Comparison of ENCODE assay signal across 16 cellular contexts in genomic region chr5:67030289-67031069, GRCh38.
A peak's percentile ranks its signal among the peaks of the same experiment; 100 is the strongest.
DNase-seq lines count a peak whose midpoint lies in the region; ATAC-seq and TF ChIP-seq lines count a peak whose summit lies in the region.
"Had no signal": no experiment of that assay in that cellular context is flagged by ENCODE, and none has a peak within 500 bp of the region (broad histone marks: within the 10 kb centered on the region; RNA-seq: fewer than 3 reads in every experiment).

No MANE protein-coding gene starts in this region.

- no peak for TF ChIP-seq CTCF in HFFc6 (IDR thresholded peaks at IDR 0.05)
- no peak for TF ChIP-seq CTCF in psoas muscle (IDR thresholded peaks at IDR 0.05)
- no peak for TF ChIP-seq CTCF in coronary artery (IDR thresholded peaks at IDR 0.05)
- TF ChIP-seq CTCF in WTC11 (IDR thresholded peaks at IDR 0.05): no peak

- no peak overlapping the region for H3K9ac ChIP-seq in endocrine pancreas (ENCODE audit: control insufficient read depth, insufficient read depth, low read length)

- H3K9me3 Mint-ChIP-seq in HFFc6 (no peaks in the 10 kb centered on the region), WTC11 (no peaks in the 10 kb centered on the region)
- H3K9me3 Mint-ChIP-seq: naive B cell, T-cell had no signal

- POLR2A ChIA-PET in WTC11 (lab: Charles Lee): no interaction called here

- H3K4me3 Mint-ChIP-seq in HFFc6 (no peak overlapping the region), WTC11 (no peak overlapping the region)
- H3K4me3 Mint-ChIP-seq: naive B cell, T-cell had no signal

- H3K27me3 Mint-ChIP-seq in HFFc6 (ENCODE audit: insufficient read depth) (peaks cover 3% of the 10 kb centered on the region; the same call in 1 of the 2 replicates), WTC11 (ENCODE audit: low read depth) (no peaks in the 10 kb centered on the region)
- H3K27me3 Mint-ChIP-seq: naive B cell, T-cell had no signal

- WGBS in psoas muscle, 3 donors: 13 to 28% (median 19%) methylated on average over 2 of the region's 2 CpGs

- H3K27ac Mint-ChIP-seq in HFFc6 (peak overlapping the region; percentile 64), WTC11 (no peak overlapping the region)
- H3K27ac Mint-ChIP-seq: T-cell had no signal

- peak; percentile 29 for DNase-seq in EL
- peak; percentile 85 for DNase-seq in HFFc6
- DNase-seq in psoas muscle: no peak
- no peak for DNase-seq in DMS 273 treated with DMSO at 0.1 percent for 48 hours (lab: John Stamatoyannopoulos, UW)
- no peak for DNase-seq in coronary artery (ENCODE audit: low spot score)
- DNase-seq in WTC11 (ENCODE audit: low spot score): no peak
- DNase-seq: activated CD4-positive, alpha-beta T cell treated with anti-CD3 and anti-CD28 coated beads, Interleukin-2, amount 50 U/mL, for 1 hour; activated naive CD4-positive, alpha-beta T cell treated with Interleukin-2 at 50 U/mL for 16 hours; colonic mucosa; naive B cell; NCI-H1105 treated with DMSO at 0.1 percent for 48 hours; NCI-H446 treated with DMSO at 0.1 percent for 48 hours; T-cell had no signal

- CTCF ChIA-PET in WTC11 (lab: Charles Lee): no interaction called here

- ATAC-seq in psoas muscle: no peak
- no peak for ATAC-seq in WTC11
- ATAC-seq: sciatic nerve, T-cell had no signal

- H3K36me3 Mint-ChIP-seq in HFFc6 (ENCODE audit: low read depth) (no peaks in the 10 kb centered on the region; the same call in 1 of the 2 replicates), WTC11 (no peaks in the 10 kb centered on the region)
- H3K36me3 Mint-ChIP-seq: naive B cell had no signal

- H3K4me1 Mint-ChIP-seq in HFFc6 (ENCODE audit: low read depth) (peaks cover 57% of the 10 kb centered on the region), WTC11 (peaks cover 28% of the 10 kb centered on the region)

- H3K9me3 ChIP-seq in endocrine pancreas (ENCODE audit: control insufficient read depth, low read length) (no peaks in the 10 kb centered on the region), psoas muscle (no peaks in the 10 kb centered on the region)
- H3K9me3 ChIP-seq: colonic mucosa had no signal

- peaks cover 64% of the 10 kb centered on the region for H3K4me1 ChIP-seq in endocrine pancreas (ENCODE audit: control insufficient read depth, insufficient read depth, low read length)
- peaks cover 52% of the 10 kb centered on the region for H3K4me1 ChIP-seq in psoas muscle
- H3K4me1 ChIP-seq: colonic mucosa had no signal

- H3K27ac ChIP-seq in psoas muscle: peak overlapping the region; percentile 58
- H3K27ac ChIP-seq in coronary artery: no peak overlapping the region
- H3K27ac ChIP-seq: colonic mucosa, PC-9 had no signal

- no peaks in the 10 kb centered on the region for H3K27me3 ChIP-seq in endocrine pancreas (ENCODE audit: control insufficient read depth, insufficient read depth, low read length)
- H3K27me3 ChIP-seq in psoas muscle (ENCODE audit: insufficient read depth in 3 of 3, low read length in 2 of 3): no peaks in the 10 kb centered on the region
- H3K27me3 ChIP-seq: colonic mucosa had no signal

- peak overlapping the region; percentile 35 for H3K4me3 ChIP-seq in endocrine pancreas (ENCODE audit: control insufficient read depth, insufficient read depth, low read length)
- H3K4me3 ChIP-seq in psoas muscle: peak overlapping the region; percentile 5
- no peak overlapping the region for H3K4me3 ChIP-seq in coronary artery
- H3K4me3 ChIP-seq: colonic mucosa, PC-9 had no signal

- H3K36me3 ChIP-seq in endocrine pancreas (ENCODE audit: control insufficient read depth, insufficient read depth, low read length) (no peaks in the 10 kb centered on the region), psoas muscle (ENCODE audit: insufficient read depth in 1 of 2, low read depth in 1 of 2) (no peaks in the 10 kb centered on the region)
- H3K36me3 ChIP-seq: colonic mucosa had no signal

- intact Hi-C loops in psoas muscle (cut with DNase I): no loop called here

TF ChIP-seq in WTC11, 78 proteins besides CTCF, POLR2A, EP300 and RAD21:
- TF ChIP-seq NR1H2 (CRISPR knock-in tag; IDR thresholded peaks at IDR 0.05) (no peak), ZNF425 (CRISPR knock-in tag; conservative IDR thresholded peaks at IDR 0.05) (no peak), TP53 (CRISPR knock-in tag; IDR thresholded peaks at IDR 0.05) (no peak), JUN (CRISPR knock-in tag; IDR thresholded peaks at IDR 0.05) (no peak), JAZF1 (CRISPR knock-in tag; IDR thresholded peaks at IDR 0.05) (no peak), ZNF121 (CRISPR knock-in tag; IDR thresholded peaks at IDR 0.05) (no peak), PREB (CRISPR knock-in tag; IDR thresholded peaks at IDR 0.05; ENCODE audit: borderline replicate concordance) (no peak), ATF1 (CRISPR knock-in tag; IDR thresholded peaks at IDR 0.05) (no peak), ZNF423 (CRISPR knock-in tag; IDR thresholded peaks at IDR 0.05) (no peak), MAX (CRISPR knock-in tag; IDR thresholded peaks at IDR 0.05) (no peak), ZNF232 (CRISPR knock-in tag; IDR thresholded peaks at IDR 0.05) (no peak), FOXJ3 (CRISPR knock-in tag; IDR thresholded peaks at IDR 0.05; ENCODE audit: borderline replicate concordance) (no peak), NR3C1 (CRISPR knock-in tag; conservative IDR thresholded peaks at IDR 0.05; ENCODE audit: low read depth) (no peak), SMAD4 (CRISPR knock-in tag; IDR thresholded peaks at IDR 0.05) (no peak), GRHL2 (CRISPR knock-in tag; IDR thresholded peaks at IDR 0.05; ENCODE audit: insufficient replicate concordance, severe bottlenecking) (no peak), ZBTB21 (CRISPR knock-in tag; IDR thresholded peaks at IDR 0.05; ENCODE audit: borderline replicate concordance) (no peak), ERG (CRISPR knock-in tag; IDR thresholded peaks at IDR 0.05) (no peak), TCF7 (CRISPR knock-in tag; IDR thresholded peaks at IDR 0.05; ENCODE audit: low read depth) (no peak), E2F4 (CRISPR knock-in tag; IDR thresholded peaks at IDR 0.05; ENCODE audit: borderline replicate concordance, low read depth) (no peak)
TF ChIP-seq in WTC11: peak in this region for 0.

Comparison
In these comparisons a context has a peak if more than half of its experiments do, and no peak if none do; other contexts are left out.
1. DNase-seq: peak in EL (single experiment) and HFFc6 (single experiment); none in psoas muscle (0 of 2), DMS 273 treated with DMSO at 0.1 percent for 48 hours (single experiment), coronary artery (single experiment) and WTC11 (single experiment).